ENCODE assay signal across 9 cellular contexts in the genomic region with DNA sequence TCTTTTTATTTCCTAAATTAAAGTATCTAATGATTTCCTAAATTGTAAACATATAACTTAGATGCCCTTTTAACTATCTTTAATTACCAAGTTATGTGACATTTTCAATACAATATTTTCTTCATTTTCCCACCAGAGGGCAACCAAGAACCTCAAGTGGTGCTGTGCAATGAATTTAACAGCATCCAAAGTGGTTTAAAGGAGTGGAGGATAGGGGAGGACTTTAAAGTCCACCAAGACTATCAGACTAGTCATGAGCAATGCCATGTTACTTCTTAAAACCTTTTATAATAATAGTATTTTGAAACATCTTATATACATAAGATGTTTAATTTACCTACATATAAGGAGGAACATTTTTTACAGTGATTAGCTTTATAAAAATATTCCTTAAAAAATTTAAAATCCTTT.
A peak's percentile ranks its signal among the peaks of the same experiment; 100 is the strongest.
DNase-seq lines count a peak whose midpoint lies in the region; ATAC-seq, FAIRE-seq and TF ChIP-seq lines count a peak whose summit lies in the region.
"Had no signal": no experiment of that assay in that cellular context is flagged by ENCODE, and none has a peak within 500 bp of the region (broad histone marks: within the 10 kb centered on the region; RNA-seq: fewer than 3 reads in every experiment).

No MANE protein-coding gene starts in this region.

- TF ChIP-seq CTCF in RWPE2 (IDR thresholded peaks at IDR 0.05; ENCODE audit: poor library complexity, severe bottlenecking), result peak; percentile 87
- TF ChIP-seq CTCF in fibroblast of mammary gland (conservative IDR thresholded peaks at IDR 0.05; ENCODE audit: control insufficient read depth, insufficient read depth, low read depth, low read length), result peak; percentile 65
- TF ChIP-seq CTCF in pancreas (IDR thresholded peaks at IDR 0.05), result peak in 3 of 4 donors; percentile 18 to 27 (median 22)

- H3K36me3 ChIP-seq in RWPE2 (ENCODE audit: low read depth) (peaks cover 10% of the 10 kb centered on the region; the same call in 1 of the 2 replicates), pancreas (no peaks in the 10 kb centered on the region)
- H3K36me3 ChIP-seq: BLaER1 had no signal

- H3K27me3 ChIP-seq in RWPE2 (ENCODE audit: insufficient read depth, poor library complexity, severe bottlenecking) (no peaks in the 10 kb centered on the region), pancreas (no peaks in the 10 kb centered on the region)
- H3K27me3 ChIP-seq: BLaER1 had no signal

- H3K4me1 ChIP-seq in RWPE2 (ENCODE audit: insufficient read depth, poor library complexity, severe bottlenecking) (peaks cover 45% of the 10 kb centered on the region), pancreas (peaks cover 0 to 15% (median 7%) of the 10 kb centered on the region in 3 donors)

- no peak overlapping the region for H3K27ac ChIP-seq in RWPE2 (ENCODE audit: poor library complexity, severe bottlenecking)
- no peak overlapping the region for H3K27ac ChIP-seq in pancreas
- H3K27ac ChIP-seq: BLaER1 had no signal

- DNase-seq in NCI-H1417 (lab: John Stamatoyannopoulos, UW), result peak; percentile 13 to 80 (median 59)
- DNase-seq in NCI-H1417 treated with DMSO at 0.1 percent for 48 hours (lab: John Stamatoyannopoulos, UW), result no peak
- DNase-seq in Kasumi-1 (lab: John Stamatoyannopoulos, UW), result peak; percentile 61 to 81
- no peak for DNase-seq in RWPE2 (ENCODE audit: low spot score)
- peak; percentile 71 for DNase-seq in fibroblast of mammary gland (ENCODE audit: low read depth)
- DNase-seq in pancreas, result no peak

- ATAC-seq in RWPE2 (ENCODE audit: low read depth) (peak; percentile 77; the same call in 2 of the 3 replicates), pancreas (peak; percentile 46 to 78 (median 70)), GM21367 (IDR thresholded peaks at IDR 0.05; ENCODE audit: unreplicated experiment) (no peak), GM21576 (IDR thresholded peaks at IDR 0.05; ENCODE audit: unreplicated experiment) (no peak)

- H3K4me3 ChIP-seq in RWPE2 (ENCODE audit: severe bottlenecking), result no peak overlapping the region
- H3K4me3 ChIP-seq in fibroblast of mammary gland (ENCODE audit: control insufficient read depth, low read depth, low read length), result no peak overlapping the region
- no peak overlapping the region for H3K4me3 ChIP-seq in pancreas
- H3K4me3 ChIP-seq: BLaER1 had no signal

- peak; percentile 5 for FAIRE-seq in pancreas (lab: Jason Lieb, UNC)

- intact Hi-C loops in pancreas (cut with DNase I), result no loop called here

- H3K9me3 ChIP-seq in RWPE2 (ENCODE audit: severe bottlenecking), result no peaks in the 10 kb centered on the region
- no peaks in the 10 kb centered on the region for H3K9me3 ChIP-seq in pancreas
- H3K9me3 ChIP-seq: BLaER1 had no signal

Comparison
In these comparisons a context has a peak if more than half of its experiments do, and no peak if none do; other contexts are left out.
1. DNase-seq: peak in NCI-H1417 (3 of 3), Kasumi-1 (2 of 2) and fibroblast of mammary gland (single experiment); none in NCI-H1417 treated with DMSO at 0.1 percent for 48 hours (single experiment), RWPE2 (single experiment) and pancreas (0 of 6).
2. ATAC-seq: peak in RWPE2 (single experiment) and pancreas (4 of 4); none in GM21367 (single experiment) and GM21576 (single experiment).
3. CTCF ChIP-seq: peak in every context shown above with its lines; median percentile 87 in RWPE2; 65 in fibroblast of mammary gland; 22 in pancreas.